In the genomic region with DNA sequence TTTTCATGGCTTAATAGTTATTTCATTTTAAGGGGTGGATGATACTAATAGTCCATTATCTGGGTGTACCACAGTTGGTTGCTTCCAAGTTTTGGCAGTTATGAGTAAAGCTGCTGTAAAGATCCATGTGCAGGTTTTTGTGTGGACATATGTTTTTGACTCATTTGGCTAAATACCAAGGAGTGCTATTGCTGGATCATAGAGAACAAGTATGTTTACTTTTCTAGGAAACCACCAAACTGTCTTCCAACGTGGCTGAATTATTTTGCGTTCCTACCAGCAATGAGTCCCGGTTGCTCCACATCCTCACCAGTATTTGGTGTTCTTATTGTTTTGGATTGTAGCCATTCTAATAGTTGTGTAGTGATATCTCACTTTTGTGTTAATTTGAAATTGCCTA, we compare ENCODE assay signal across 14 cellular contexts.
DNase-seq lines count a peak whose midpoint lies in the region; ATAC-seq and TF ChIP-seq lines count a peak whose summit lies in the region.
"Had no signal": no experiment of that assay in that cellular context is flagged by ENCODE, and none has a peak within 500 bp of the region (broad histone marks: within the 10 kb centered on the region; RNA-seq: fewer than 3 reads in every experiment).

No MANE protein-coding gene starts in this region.

- H3K14ac ChIP-seq in trophoblast cell (ENCODE audit: low read length): no peak overlapping the region

- WGBS in trophoblast cell (ENCODE audit: extremely low coverage, insufficient coverage, insufficient read length): no CpG with 5 or more reads among the region's 3 CpGs

- no peak overlapping the region for H4K12ac ChIP-seq in trophoblast cell (ENCODE audit: low read depth, low read length)

- H2AK5ac ChIP-seq in trophoblast cell (ENCODE audit: low read length): no peak overlapping the region

- H3K27ac ChIP-seq in trophoblast cell (ENCODE audit: low read depth, low read length): no peak overlapping the region
- H3K27ac ChIP-seq: PC-9 had no signal

- H3K9me3 ChIP-seq in trophoblast cell (ENCODE audit: insufficient read depth, low read depth, low read length): no peaks in the 10 kb centered on the region

- DNase-seq in ELR (ENCODE audit: low read depth): peak; percentile 89
- DNase-seq in RPMI7951 (ENCODE audit: low read depth): peak; percentile 88
- DNase-seq in epithelial cell of esophagus (ENCODE audit: low read depth): peak; percentile 90
- DNase-seq in trophoblast cell: peak in 1 of 2 donors; percentile 8
- no peak for DNase-seq in kidney tubule cell (ENCODE audit: low spot score)
- DNase-seq: CD8-positive, alpha-beta T cell; central memory CD4-positive, alpha-beta T cell; NCI-H2029; PC-9; stimulated activated CD4-positive, alpha-beta T cell treated with anti-CD3 and anti-CD28 coated beads, Interleukin-4, amount 100 ng/mL, for 1 hour; T-helper 9 cell had no signal

- H3K79me1 ChIP-seq in trophoblast cell (ENCODE audit: low read length): no peaks in the 10 kb centered on the region

- H2AFZ ChIP-seq in trophoblast cell (ENCODE audit: insufficient read depth, low read length, poor library complexity): no peak overlapping the region
- H2AFZ ChIP-seq: PC-9 had no signal

- no peak overlapping the region for H3K9ac ChIP-seq in trophoblast cell (ENCODE audit: low read length)

- peaks cover 11 to 16% of the 10 kb centered on the region in 2 experiments for H3K4me1 ChIP-seq in trophoblast cell (ENCODE audit: control insufficient read depth in 1 of 2, insufficient read depth in 2 of 2, low read length in 2 of 2)

- H3K23ac ChIP-seq in trophoblast cell (ENCODE audit: low read length): no peak overlapping the region

- H3K27me3 ChIP-seq in trophoblast cell (ENCODE audit: insufficient read depth, low read length): no peaks in the 10 kb centered on the region

- peaks cover 1 to 3% of the 10 kb centered on the region in 2 experiments for H3K36me3 ChIP-seq in trophoblast cell (ENCODE audit: control insufficient read depth in 1 of 2, insufficient read depth in 2 of 2, low read length in 2 of 2)

- no peak overlapping the region for H4K91ac ChIP-seq in trophoblast cell (ENCODE audit: low read depth, low read length)

- H3K4me2 ChIP-seq in trophoblast cell (ENCODE audit: low read length): no peak overlapping the region
- H3K4me2 ChIP-seq: PC-9 had no signal

- H3K4ac ChIP-seq in trophoblast cell (ENCODE audit: low read depth, low read length): peak overlapping the region; percentile 92

- ATAC-seq in GM18873 (IDR thresholded peaks at IDR 0.05; ENCODE audit: low FRiP score, unreplicated experiment) (no peak), HG03135 (IDR thresholded peaks at IDR 0.05; ENCODE audit: unreplicated experiment) (no peak), HG02642 (IDR thresholded peaks at IDR 0.05; ENCODE audit: poor library complexity, unreplicated experiment) (no peak)
- ATAC-seq: CD8-positive, alpha-beta T cell had no signal

- no peak overlapping the region for H2BK5ac ChIP-seq in trophoblast cell (ENCODE audit: low read depth, low read length, poor library complexity)

- peaks cover 9% of the 10 kb centered on the region for H3K79me2 ChIP-seq in trophoblast cell (ENCODE audit: control insufficient read depth, insufficient read depth, low read length, poor library complexity)

- no peak overlapping the region for H3K4me3 ChIP-seq in epithelial cell of esophagus (ENCODE audit: low read length)
- no peak overlapping the region for H3K4me3 ChIP-seq in trophoblast cell (ENCODE audit: low read depth, low read length)
- H3K4me3 ChIP-seq: PC-9 had no signal

- no peak overlapping the region for H4K8ac ChIP-seq in trophoblast cell (ENCODE audit: low read depth, low read length)

- no peak overlapping the region for H2BK12ac ChIP-seq in trophoblast cell (ENCODE audit: low read length)

- H2BK120ac ChIP-seq in trophoblast cell (ENCODE audit: insufficient read depth, low read length, poor library complexity): no peak overlapping the region

- no peak overlapping the region for H3K18ac ChIP-seq in trophoblast cell (ENCODE audit: low read length)

- TF ChIP-seq CTCF in epithelial cell of esophagus (IDR thresholded peaks at IDR 0.05; ENCODE audit: insufficient read depth, low read depth, low read length, missing control alignments): no peak
